Comparison of ENCODE assay signal across 9 cellular contexts in genomic region chr15:76996526-76997401, GRCh38. TPM values are rescaled to one million over a fixed set of nuclear protein-coding genes. Genes with fewer than 3 reads are reported as not detected.
DNase-seq lines count a peak whose midpoint lies in the region; ATAC-seq and TF ChIP-seq lines count a peak whose summit lies in the region.
"Had no signal": no experiment of that assay in that cellular context is flagged by ENCODE, and none has a peak within 500 bp of the region (broad histone marks: within the 10 kb centered on the region; RNA-seq: fewer than 3 reads in every experiment).

No MANE protein-coding gene starts in this region.

- no peak for TF ChIP-seq CTCF in epithelial cell of esophagus (IDR thresholded peaks at IDR 0.05; ENCODE audit: insufficient read depth, low read depth, low read length, missing control alignments)

- H3K4me1 ChIP-seq in skeletal muscle tissue (ENCODE audit: control insufficient read depth in 3 of 3, insufficient read depth in 3 of 3, low read length in 3 of 3): peaks cover 7 to 9% (median 8%) of the 10 kb centered on the region in 3 donors

- H3K27ac Mint-ChIP-seq in activated CD4-positive, alpha-beta T cell treated with anti-CD3 and anti-CD28 coated beads, Interleukin-2, amount 10 ng/mL, durations not matched to agents 7 days and 5 days: peak overlapping the region; percentile 98

- H3K4me3 Mint-ChIP-seq in activated CD4-positive, alpha-beta T cell treated with anti-CD3 and anti-CD28 coated beads, Interleukin-2, amount 10 ng/mL, durations not matched to agents 7 days and 5 days: peak overlapping the region; percentile 95
- H3K4me3 Mint-ChIP-seq: neural crest cell had no signal

- H3K4me1 Mint-ChIP-seq in activated CD4-positive, alpha-beta T cell treated with anti-CD3 and anti-CD28 coated beads, Interleukin-2, amount 10 ng/mL, durations not matched to agents 7 days and 5 days: peaks cover 81% of the 10 kb centered on the region
- H3K4me1 Mint-ChIP-seq: neural crest cell had no signal

- POLR2A ChIA-PET in activated CD4-positive, alpha-beta T cell treated with anti-CD3 and anti-CD28 coated beads, Interleukin-2, amount 10 ng/mL, durations not matched to agents 7 days and 5 days (lab: Charles Lee): no interaction called here

- no peaks in the 10 kb centered on the region for H3K9me3 ChIP-seq in skeletal muscle tissue (ENCODE audit: control insufficient read depth in 3 of 3, low read length in 3 of 3)

- no peak overlapping the region for H3K27ac ChIP-seq in skeletal muscle tissue (ENCODE audit: low read depth, low read length)

- no peaks in the 10 kb centered on the region for H3K36me3 ChIP-seq in skeletal muscle tissue (ENCODE audit: control insufficient read depth in 3 of 3, insufficient read depth in 3 of 3, low read length in 3 of 3)

- no peaks in the 10 kb centered on the region for H3K9me3 Mint-ChIP-seq in activated CD4-positive, alpha-beta T cell treated with anti-CD3 and anti-CD28 coated beads, Interleukin-2, amount 10 ng/mL, durations not matched to agents 7 days and 5 days
- H3K9me3 Mint-ChIP-seq: neural crest cell had no signal

- no peak for ATAC-seq in HG03045 (IDR thresholded peaks at IDR 0.05; ENCODE audit: unreplicated experiment)

- no peaks in the 10 kb centered on the region for H3K27me3 ChIP-seq in skeletal muscle tissue (ENCODE audit: control insufficient read depth in 3 of 3, insufficient read depth in 3 of 3, low read length in 3 of 3)

- H3K9ac ChIP-seq in skeletal muscle tissue (ENCODE audit: low read depth in 1 of 3, low read length in 3 of 3): peak overlapping the region in 1 of 3 donors; percentile 16

- CTCF ChIA-PET in activated CD4-positive, alpha-beta T cell treated with anti-CD3 and anti-CD28 coated beads, Interleukin-2, amount 10 ng/mL, durations not matched to agents 7 days and 5 days (lab: Charles Lee): interaction anchor here (0.6 to 4.0 kb wide), 8 partner anchors 9 to 93 kb away, joined by 3 to 24 read pairs (median 7); no protein-coding TSS in a partner anchor

- DNase-seq in EH (ENCODE audit: low read depth): peak; percentile 41
- peak; percentile 53 for DNase-seq in activated CD4-positive, alpha-beta T cell treated with anti-CD3 and anti-CD28 coated beads, Interleukin-2, amount 10 ng/mL, durations not matched to agents 7 days and 5 days
- peak; percentile 48 for DNase-seq in epithelial cell of esophagus (ENCODE audit: low read depth)
- no peak for DNase-seq in NCI-H82 (lab: John Stamatoyannopoulos, UW)
- no peak for DNase-seq in NCI-H524 treated with DMSO at 0.1 percent for 48 hours (lab: John Stamatoyannopoulos, UW)
- DNase-seq in NCI-H2227 treated with DMSO at 0.1 percent for 48 hours (lab: John Stamatoyannopoulos, UW): no peak

- H3K27me3 Mint-ChIP-seq in activated CD4-positive, alpha-beta T cell treated with anti-CD3 and anti-CD28 coated beads, Interleukin-2, amount 10 ng/mL, durations not matched to agents 7 days and 5 days: no peaks in the 10 kb centered on the region

- H3K36me3 Mint-ChIP-seq in activated CD4-positive, alpha-beta T cell treated with anti-CD3 and anti-CD28 coated beads, Interleukin-2, amount 10 ng/mL, durations not matched to agents 7 days and 5 days (ENCODE audit: low read depth): peaks cover 44% of the 10 kb centered on the region

- H3K4me3 ChIP-seq in epithelial cell of esophagus (ENCODE audit: low read length) (no peak overlapping the region), skeletal muscle tissue (ENCODE audit: low read length in 3 of 3) (peak overlapping the region in 2 of 3 donors; percentile 14 to 40)

RNA-seq across cellular contexts. Expression of gene PSTPIP1, which starts 1.8 kb away (rescaled TPM):
- total RNA-seq in activated CD4-positive, alpha-beta T cell treated with anti-CD3 and anti-CD28 coated beads, Interleukin-2, amount 10 ng/mL, durations not matched to agents 7 days and 5 days: 100 to 1,000 TPM; 135 to 176 TPM
- 2.1 TPM for total RNA-seq in skeletal muscle tissue

Comparison
In these comparisons a context has a peak if more than half of its experiments do, and no peak if none do; other contexts are left out.
1. DNase-seq: peak in EH (single experiment), activated CD4-positive, alpha-beta T cell treated with anti-CD3 and anti-CD28 coated beads, Interleukin-2, amount 10 ng/mL, durations not matched to agents 7 days and 5 days (single experiment) and epithelial cell of esophagus (single experiment); none in NCI-H82 (single experiment), NCI-H524 treated with DMSO at 0.1 percent for 48 hours (single experiment) and NCI-H2227 treated with DMSO at 0.1 percent for 48 hours (single experiment).
2. RNA of gene PSTPIP1, which starts 1.8 kb away (total RNA-seq): 135 to 176 TPM in activated CD4-positive, alpha-beta T cell treated with anti-CD3 and anti-CD28 coated beads, Interleukin-2, amount 10 ng/mL, durations not matched to agents 7 days and 5 days; 2.1 TPM in skeletal muscle tissue (single experiment); every median in the first group is over 10 times any median in the second.